In the genomic region with DNA sequence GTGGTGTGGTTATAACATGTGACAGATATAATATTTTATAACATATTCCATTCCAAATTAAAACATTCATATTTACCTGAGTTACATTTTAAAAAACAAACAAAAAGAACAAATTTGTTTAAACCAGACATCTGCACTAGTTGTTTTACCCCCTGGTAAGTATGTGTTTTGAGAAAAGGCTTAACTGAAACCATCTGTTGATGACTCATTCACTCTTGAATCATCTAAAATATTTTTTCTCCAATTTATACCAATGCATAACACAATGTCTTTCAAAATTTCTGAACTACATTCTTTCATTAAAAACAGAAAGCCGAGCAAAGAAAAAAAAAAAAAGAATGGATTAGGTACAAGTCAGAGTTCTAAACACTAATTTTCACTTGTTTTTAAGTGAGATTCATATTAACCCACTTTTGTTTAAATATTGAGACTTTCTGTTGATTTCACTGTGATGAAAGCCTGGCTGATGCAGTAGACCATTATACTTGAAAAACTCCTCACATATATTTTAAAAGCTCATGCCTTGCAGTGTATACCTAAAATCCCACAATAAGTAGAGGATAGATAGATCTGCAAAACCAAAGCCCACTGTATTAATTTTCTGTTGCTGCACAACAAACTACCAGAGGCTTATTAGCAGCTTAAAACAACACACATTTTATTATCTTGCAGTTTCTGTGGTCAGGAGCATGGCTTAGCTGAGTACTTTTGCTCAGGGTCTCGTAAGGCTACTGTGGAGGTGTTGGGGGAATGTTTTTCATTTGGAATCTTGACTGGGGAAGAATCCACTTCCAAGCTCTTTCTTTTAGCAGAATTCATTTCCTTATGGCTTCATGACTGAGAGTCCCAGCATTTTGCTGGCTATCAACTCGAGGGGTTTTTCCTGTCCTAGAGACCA, we compare ENCODE assay signal across 13 cellular contexts.
DNase-seq lines count a peak whose midpoint lies in the region; ATAC-seq and TF ChIP-seq lines count a peak whose summit lies in the region.
"Had no signal": no experiment of that assay in that cellular context is flagged by ENCODE, and none has a peak within 500 bp of the region (broad histone marks: within the 10 kb centered on the region; RNA-seq: fewer than 3 reads in every experiment).

No MANE protein-coding gene starts in this region.

- no peak for TF ChIP-seq POLR2A in GM18505 (IDR thresholded peaks at IDR 0.05; ENCODE audit: borderline replicate concordance, extremely low read depth, insufficient read depth, insufficient read length)

- peak; percentile 41 for DNase-seq in AG04450 (ENCODE audit: low read depth, low spot score)
- peak; percentile 51 for DNase-seq in HT1080 (ENCODE audit: low read depth)
- peak; percentile 83 to 91 for DNase-seq in cardiac fibroblast (ENCODE audit: low read depth in 2 of 2)
- DNase-seq in mesothelial cell of epicardium (ENCODE audit: low spot score in 2 of 2, unreplicated experiment in 2 of 2) = no peak
- no peak for DNase-seq in activated CD8-positive, alpha-beta T cell treated with anti-CD3 and anti-CD28 coated beads, Interleukin-2, amount 10 ng/mL, durations not matched to agents 7 days and 5 days
- no peak for DNase-seq in NCI-H510A (lab: John Stamatoyannopoulos, UW)
- DNase-seq in NCI-H146 treated with DMSO at 0.1 percent for 48 hours (lab: John Stamatoyannopoulos, UW; ENCODE audit: unreplicated experiment) = no peak
- DNase-seq: activated effector memory CD4-positive, alpha-beta T cell treated with Interleukin-2 at 50 U/mL for 16 hours; CD8-positive, alpha-beta memory T cell; lower lobe of right lung; stimulated activated naive B cell treated with anti-CD40 and anti-IgM and Interleukin-4, amounts not matched to agents 10 μg/mL and 1 μg/mL and 100 μg/mL, for 72 hours had no signal

- peaks cover 6% of the 10 kb centered on the region for H3K9me3 Mint-ChIP-seq in mesothelial cell of epicardium
- H3K9me3 Mint-ChIP-seq in activated CD8-positive, alpha-beta T cell treated with anti-CD3 and anti-CD28 coated beads, Interleukin-2, amount 10 ng/mL, durations not matched to agents 7 days and 5 days (ENCODE audit: insufficient read depth) = no peaks in the 10 kb centered on the region

- H3K27ac ChIP-seq in AG04450 (ENCODE audit: low read depth, low read length) = peak overlapping the region; percentile 42
- H3K27ac ChIP-seq: epithelial cell of prostate, lower lobe of right lung had no signal

- H3K36me3 Mint-ChIP-seq in mesothelial cell of epicardium = no peaks in the 10 kb centered on the region
- no peaks in the 10 kb centered on the region for H3K36me3 Mint-ChIP-seq in activated CD8-positive, alpha-beta T cell treated with anti-CD3 and anti-CD28 coated beads, Interleukin-2, amount 10 ng/mL, durations not matched to agents 7 days and 5 days (ENCODE audit: low read depth)
- H3K36me3 Mint-ChIP-seq: CD8-positive, alpha-beta memory T cell; stimulated activated naive B cell treated with anti-CD40 and anti-IgM and Interleukin-4, amounts not matched to agents 10 μg/mL and 1 μg/mL and 100 μg/mL, for 72 hours had no signal

- no peak for TF ChIP-seq CTCF in AG04450 (IDR thresholded peaks at IDR 0.05; ENCODE audit: low read depth, low read length)
- no peak for TF ChIP-seq CTCF in cardiac fibroblast (IDR thresholded peaks at IDR 0.05; ENCODE audit: low read depth, low read length)
- no peak for TF ChIP-seq CTCF in mesothelial cell of epicardium (IDR thresholded peaks at IDR 0.05; ENCODE audit: unreplicated experiment)

- POLR2A ChIA-PET in AG04450 (lab: Yijun Ruan, JAX) = interaction anchor here (1.0 kb wide), 1 partner anchor 221 kb away, joined by 6 read pairs; a partner anchor contains a TSS
- POLR2A ChIA-PET in activated CD8-positive, alpha-beta T cell treated with anti-CD3 and anti-CD28 coated beads, Interleukin-2, amount 10 ng/mL, durations not matched to agents 7 days and 5 days (lab: Charles Lee) = no interaction called here

- H3K4me1 Mint-ChIP-seq in mesothelial cell of epicardium = peaks cover 30% of the 10 kb centered on the region
- no peaks in the 10 kb centered on the region for H3K4me1 Mint-ChIP-seq in activated CD8-positive, alpha-beta T cell treated with anti-CD3 and anti-CD28 coated beads, Interleukin-2, amount 10 ng/mL, durations not matched to agents 7 days and 5 days (ENCODE audit: low read depth)
- H3K4me1 Mint-ChIP-seq: CD8-positive, alpha-beta memory T cell; stimulated activated naive B cell treated with anti-CD40 and anti-IgM and Interleukin-4, amounts not matched to agents 10 μg/mL and 1 μg/mL and 100 μg/mL, for 72 hours had no signal

- H3K27ac Mint-ChIP-seq in mesothelial cell of epicardium = peak overlapping the region; percentile 89
- H3K27ac Mint-ChIP-seq in activated CD8-positive, alpha-beta T cell treated with anti-CD3 and anti-CD28 coated beads, Interleukin-2, amount 10 ng/mL, durations not matched to agents 7 days and 5 days = no peak overlapping the region
- H3K27ac Mint-ChIP-seq: CD8-positive, alpha-beta memory T cell; stimulated activated naive B cell treated with anti-CD40 and anti-IgM and Interleukin-4, amounts not matched to agents 10 μg/mL and 1 μg/mL and 100 μg/mL, for 72 hours had no signal

- H3K9me3 ChIP-seq in AG04450 (ENCODE audit: control insufficient read depth, insufficient read depth, low read length) = no peaks in the 10 kb centered on the region
- H3K9me3 ChIP-seq: lower lobe of right lung had no signal

- no peaks in the 10 kb centered on the region for H3K27me3 Mint-ChIP-seq in mesothelial cell of epicardium (ENCODE audit: low read depth)
- no peaks in the 10 kb centered on the region for H3K27me3 Mint-ChIP-seq in activated CD8-positive, alpha-beta T cell treated with anti-CD3 and anti-CD28 coated beads, Interleukin-2, amount 10 ng/mL, durations not matched to agents 7 days and 5 days (ENCODE audit: low read depth)
- H3K27me3 Mint-ChIP-seq: CD8-positive, alpha-beta memory T cell; stimulated activated naive B cell treated with anti-CD40 and anti-IgM and Interleukin-4, amounts not matched to agents 10 μg/mL and 1 μg/mL and 100 μg/mL, for 72 hours had no signal

- H3K4me3 ChIP-seq in AG04450 (ENCODE audit: low read depth, low read length) (no peak overlapping the region), cardiac fibroblast (replicated peaks in 1 of 2; ENCODE audit: low read depth in 2 of 2, low read length in 2 of 2) (no peak overlapping the region)
- H3K4me3 ChIP-seq: lower lobe of right lung had no signal

- no peak overlapping the region for H3K4me3 Mint-ChIP-seq in mesothelial cell of epicardium
- H3K4me3 Mint-ChIP-seq in activated CD8-positive, alpha-beta T cell treated with anti-CD3 and anti-CD28 coated beads, Interleukin-2, amount 10 ng/mL, durations not matched to agents 7 days and 5 days = no peak overlapping the region
- H3K4me3 Mint-ChIP-seq: CD8-positive, alpha-beta memory T cell; stimulated activated naive B cell treated with anti-CD40 and anti-IgM and Interleukin-4, amounts not matched to agents 10 μg/mL and 1 μg/mL and 100 μg/mL, for 72 hours had no signal

- CTCF ChIA-PET in AG04450 (lab: Charles Lee) = no interaction called here
- CTCF ChIA-PET in activated CD8-positive, alpha-beta T cell treated with anti-CD3 and anti-CD28 coated beads, Interleukin-2, amount 10 ng/mL, durations not matched to agents 7 days and 5 days (lab: Charles Lee) = no interaction called here

- no peaks in the 10 kb centered on the region for H3K27me3 ChIP-seq in AG04450 (ENCODE audit: control insufficient read depth, insufficient read depth, low read length)

- ATAC-seq in activated CD8-positive, alpha-beta T cell treated with anti-CD3 and anti-CD28 coated beads, Interleukin-2, amount 10 ng/mL, durations not matched to agents 7 days and 5 days = no peak
- ATAC-seq in GM18505 (IDR thresholded peaks at IDR 0.05; ENCODE audit: unreplicated experiment) = no peak
- ATAC-seq: lower lobe of right lung; stimulated activated naive B cell treated with anti-CD40 and anti-IgM and Interleukin-4, amounts not matched to agents 10 μg/mL and 1 μg/mL and 100 μg/mL, for 72 hours had no signal

Comparison
In these comparisons a context has a peak if more than half of its experiments do, and no peak if none do; other contexts are left out.
1. DNase-seq: peak in AG04450 (single experiment), HT1080 (single experiment) and cardiac fibroblast (2 of 2); none in mesothelial cell of epicardium (0 of 2), activated CD8-positive, alpha-beta T cell treated with anti-CD3 and anti-CD28 coated beads, Interleukin-2, amount 10 ng/mL, durations not matched to agents 7 days and 5 days (single experiment), NCI-H510A (single experiment) and NCI-H146 treated with DMSO at 0.1 percent for 48 hours (single experiment).